8 cellular contexts compared by ENCODE assay signal in the genomic region with DNA sequence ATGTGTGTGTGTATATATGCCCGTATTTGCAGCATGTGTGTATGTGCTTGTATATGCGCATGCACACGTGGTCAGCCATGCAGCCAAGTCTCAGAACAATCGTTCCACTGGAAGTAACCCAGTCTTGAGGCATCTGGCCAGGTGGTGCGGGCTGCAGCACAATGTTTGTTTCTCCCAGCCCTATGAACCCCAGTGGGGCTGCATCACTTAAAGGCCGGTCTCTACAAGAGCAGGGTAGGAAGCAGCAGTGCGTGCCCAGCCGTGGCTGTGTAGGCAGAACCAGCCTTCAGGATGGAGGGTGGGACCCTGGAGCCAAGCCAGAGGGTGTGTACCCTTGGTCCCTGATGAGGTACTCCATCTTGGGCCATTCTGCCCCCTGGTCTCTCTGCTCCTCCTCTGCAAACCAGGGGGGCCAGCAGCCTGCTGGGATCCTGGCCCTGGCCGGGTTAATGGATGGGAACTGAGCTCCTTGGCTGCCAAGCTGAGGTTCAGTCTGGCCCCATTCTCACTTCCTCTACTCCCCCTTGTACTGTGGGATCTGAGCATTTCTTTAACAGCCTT. TPM values are rescaled to one million over a fixed set of nuclear protein-coding genes. Genes with fewer than 3 reads are reported as not detected.
DNase-seq lines count a peak whose midpoint lies in the region; ATAC-seq and TF ChIP-seq lines count a peak whose summit lies in the region.

No MANE protein-coding gene starts in this region.

- peak overlapping the region; percentile 73 for H3K27ac ChIP-seq in CD4-positive, CD25-positive, alpha-beta regulatory T cell (ENCODE audit: insufficient read depth, low read length, poor library complexity, severe bottlenecking)
- H3K27ac ChIP-seq in Karpas-422 (ENCODE audit: low read length): peak overlapping the region; percentile 89
- H3K27ac ChIP-seq in neutrophil: peak overlapping the region; percentile 78

- H3K4me2 ChIP-seq in Karpas-422 (ENCODE audit: low read depth, low read length, poor library complexity, severe bottlenecking): peak overlapping the region; percentile 71

- H3K4me1 Mint-ChIP-seq in CD4-positive, CD25-positive, alpha-beta regulatory T cell: peaks cover 30 to 100% (median 82%) of the 10 kb centered on the region in 4 donors
- H3K4me1 Mint-ChIP-seq in chondrocyte (ENCODE audit: low read depth): peaks cover 59% of the 10 kb centered on the region

- H3K27me3 Mint-ChIP-seq in CD4-positive, CD25-positive, alpha-beta regulatory T cell: no peaks in the 10 kb centered on the region
- no peaks in the 10 kb centered on the region for H3K27me3 Mint-ChIP-seq in chondrocyte (ENCODE audit: low read depth)

- no peak for DNase-seq in CD4-positive, CD25-positive, alpha-beta regulatory T cell
- DNase-seq in Karpas-422 (peak; percentile 83), chondrocyte (ENCODE audit: low spot score) (no peak), dedifferentiated amniotic fluid mesenchymal stem cell (ENCODE audit: extremely low spot score) (no peak), NCI-H2029 (lab: John Stamatoyannopoulos, UW) (no peak)
- no peak for DNase-seq in stimulated activated CD8-positive, alpha-beta memory T cell treated with anti-CD3 and anti-CD28 coated beads, Interleukin-4, amount 100 ng/mL, for 48 hours

- peaks cover 98% of the 10 kb centered on the region for H3K4me1 ChIP-seq in CD4-positive, CD25-positive, alpha-beta regulatory T cell (ENCODE audit: control insufficient read depth, insufficient read depth, low read length, poor library complexity, severe bottlenecking)
- peaks cover 98% of the 10 kb centered on the region for H3K4me1 ChIP-seq in Karpas-422 (ENCODE audit: low read length)
- H3K4me1 ChIP-seq in neutrophil (ENCODE audit: control insufficient read depth in 1 of 2, insufficient read depth in 1 of 2, low read depth in 1 of 2, low read length in 1 of 2): peaks cover 74 to 95% of the 10 kb centered on the region in 2 experiments

- peak overlapping the region; percentile 79 to 90 (median 81) for H3K27ac Mint-ChIP-seq in CD4-positive, CD25-positive, alpha-beta regulatory T cell
- peak overlapping the region; percentile 97 for H3K27ac Mint-ChIP-seq in chondrocyte (ENCODE audit: unreplicated experiment)

- H3K4me3 ChIP-seq in CD4-positive, CD25-positive, alpha-beta regulatory T cell (ENCODE audit: low read depth, low read length): peak overlapping the region; percentile 68
- peak overlapping the region; percentile 47 for H3K4me3 ChIP-seq in Karpas-422 (ENCODE audit: low read length)
- H3K4me3 ChIP-seq in neutrophil (ENCODE audit: low read depth in 1 of 2, low read length in 1 of 2): peak overlapping the region in 1 of 2 experiments; percentile 10

- H3K9me3 Mint-ChIP-seq in CD4-positive, CD25-positive, alpha-beta regulatory T cell: no peaks in the 10 kb centered on the region
- H3K9me3 Mint-ChIP-seq in chondrocyte (ENCODE audit: low read depth): no peaks in the 10 kb centered on the region

- no peaks in the 10 kb centered on the region for H3K9me2 ChIP-seq in Karpas-422 (replicated peaks; ENCODE audit: insufficient read depth, low read length)

- no peaks in the 10 kb centered on the region for H3K9me3 ChIP-seq in CD4-positive, CD25-positive, alpha-beta regulatory T cell (ENCODE audit: control insufficient read depth in 2 of 2, low read length in 2 of 2)
- no peaks in the 10 kb centered on the region for H3K9me3 ChIP-seq in Karpas-422 (ENCODE audit: low read length)
- no peaks in the 10 kb centered on the region for H3K9me3 ChIP-seq in neutrophil

- peak overlapping the region; percentile 54 for H3K9ac ChIP-seq in Karpas-422 (ENCODE audit: low read length)

- H4K20me1 ChIP-seq in Karpas-422 (ENCODE audit: insufficient read depth, low read depth, low read length): peaks cover 56% of the 10 kb centered on the region; the same call in 1 of the 2 replicates

- H2AFZ ChIP-seq in Karpas-422 (ENCODE audit: low read length): no peak overlapping the region

- no peaks in the 10 kb centered on the region for H3K27me3 ChIP-seq in CD4-positive, CD25-positive, alpha-beta regulatory T cell (ENCODE audit: control insufficient read depth, insufficient read depth, low read length)
- H3K27me3 ChIP-seq in Karpas-422 (ENCODE audit: low read length): no peaks in the 10 kb centered on the region
- no peaks in the 10 kb centered on the region for H3K27me3 ChIP-seq in neutrophil

- H3K79me2 ChIP-seq in Karpas-422 (ENCODE audit: low read length): peaks cover 89% of the 10 kb centered on the region

- peak overlapping the region; percentile 65 to 87 (median 76) for H3K4me3 Mint-ChIP-seq in CD4-positive, CD25-positive, alpha-beta regulatory T cell
- no peak overlapping the region for H3K4me3 Mint-ChIP-seq in chondrocyte (ENCODE audit: unreplicated experiment)

- H3K36me3 Mint-ChIP-seq in CD4-positive, CD25-positive, alpha-beta regulatory T cell: peaks cover 10% of the 10 kb centered on the region
- H3K36me3 Mint-ChIP-seq in chondrocyte (ENCODE audit: low read depth): no peaks in the 10 kb centered on the region

- peaks cover 11% of the 10 kb centered on the region for H3K36me3 ChIP-seq in CD4-positive, CD25-positive, alpha-beta regulatory T cell (ENCODE audit: control insufficient read depth, insufficient read depth, low read length)
- H3K36me3 ChIP-seq in Karpas-422 (ENCODE audit: insufficient read depth, low read length) (no peaks in the 10 kb centered on the region), neutrophil (peaks cover 12% of the 10 kb centered on the region)

- ATAC-seq in CD4-positive, CD25-positive, alpha-beta regulatory T cell (ENCODE audit: low read depth in 2 of 2): peak in 1 of 2 donors; percentile 6
- peak; percentile 39 for ATAC-seq in GM19467 (IDR thresholded peaks at IDR 0.05; ENCODE audit: unreplicated experiment)

- TF ChIP-seq CTCF in chondrocyte (IDR thresholded peaks at IDR 0.05): no peak
- TF ChIP-seq CTCF in neutrophil (IDR thresholded peaks at IDR 0.05): no peak

RNA-seq across cellular contexts. Expression of gene KLF13, which starts 11.8 kb away (rescaled TPM):
- 227 TPM for total RNA-seq in CD4-positive, CD25-positive, alpha-beta regulatory T cell
- 10 to 100 TPM; 36.3 to 52.1 (median 47.7) TPM for polyA plus RNA-seq in CD4-positive, CD25-positive, alpha-beta regulatory T cell
- total RNA-seq in Karpas-422 (2014; rRNA removed; shearing (Covaris generic); ENCODE audit: low replicate concordance): 32.9 and 38.8 TPM in 2 replicates
- total RNA-seq in chondrocyte: 54.2 to 59.1 TPM (median 58.4 TPM) in 3 replicates
